ENCODE assay signal across 25 cellular contexts in the genomic region with DNA sequence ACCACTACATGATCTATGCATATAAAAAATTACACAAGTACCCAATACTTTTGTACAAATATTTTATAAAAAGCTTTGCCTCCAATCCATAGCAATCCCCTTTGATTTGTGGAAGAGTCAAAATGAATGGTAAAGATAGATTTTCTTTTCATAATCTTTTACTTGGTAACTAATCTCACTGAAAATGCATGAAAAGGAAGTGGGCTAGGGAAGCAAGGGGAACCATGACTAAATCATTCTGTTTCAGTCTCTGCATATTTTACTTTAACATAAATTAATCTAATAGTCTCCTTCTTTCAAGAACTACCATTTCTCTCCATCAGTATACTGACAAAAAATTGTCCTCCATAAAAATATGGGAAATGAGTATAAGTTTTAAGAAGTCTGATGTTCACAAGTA.
"Had no signal": no experiment of that assay in that cellular context is flagged by ENCODE, and none has a peak within 500 bp of the region (broad histone marks: within the 10 kb centered on the region; RNA-seq: fewer than 3 reads in every experiment).

No MANE protein-coding gene starts in this region.

- FAIRE-seq: bronchial epithelial cell had no signal

- ATAC-seq: activated CD4-positive, alpha-beta T cell treated with anti-CD3 and anti-CD28 coated beads for 36 hours; activated T-cell treated with anti-CD3 and anti-CD28 coated beads, Interleukin-2, amount 50 U/mL, for 72 hours; body of pancreas had no signal

- H3K4me1 ChIP-seq: ascending aorta, body of pancreas had no signal

- H3K9me3 ChIP-seq: ascending aorta, body of pancreas, MG63 had no signal

- H3K4me3 ChIP-seq: ascending aorta, body of pancreas, coronary artery, MG63 had no signal

- DNase-seq: activated CD4-positive, alpha-beta memory T cell treated with anti-CD3 and anti-CD28 coated beads, Interleukin-2, amount 10 ng/mL, durations not matched to agents 7 days and 5 days; activated CD4-positive, alpha-beta T cell treated with anti-CD3 and anti-CD28 coated beads for 36 hours; activated CD4-positive, alpha-beta T cell treated with anti-CD3 and anti-CD28 coated beads, Interleukin-2, amount 50 U/mL, for 1 hour; activated gamma-delta T cell treated with Interleukin-2 at 50 U/mL for 16 hours; activated T-cell treated with anti-CD3 and anti-CD28 coated beads, Interleukin-2, amount 50 U/mL, for 72 hours; body of pancreas; central memory CD4-positive, alpha-beta T cell; MG63; MV-4-11; NCI-H1092 treated with DMSO at 0.1 percent for 48 hours; NCI-H1417 treated with DMSO at 0.1 percent for 48 hours; NCI-H1694; NCI-H2029; NCI-H2107; NCI-H2171 treated with DMSO at 0.1 percent for 48 hours; NCI-H226; NCI-H526; NCI-H82; NK-92 treated with Interleukin-12 subunit alpha and Interleukin-12 subunit beta, amount 100 ng/mL, for 24 hours; SHP77 treated with DMSO at 0.1 percent for 48 hours; T1000; WERI-Rb-1 had no signal

- H3K27ac ChIP-seq: ascending aorta, body of pancreas, coronary artery, WERI-Rb-1 had no signal
